In the genomic region with DNA sequence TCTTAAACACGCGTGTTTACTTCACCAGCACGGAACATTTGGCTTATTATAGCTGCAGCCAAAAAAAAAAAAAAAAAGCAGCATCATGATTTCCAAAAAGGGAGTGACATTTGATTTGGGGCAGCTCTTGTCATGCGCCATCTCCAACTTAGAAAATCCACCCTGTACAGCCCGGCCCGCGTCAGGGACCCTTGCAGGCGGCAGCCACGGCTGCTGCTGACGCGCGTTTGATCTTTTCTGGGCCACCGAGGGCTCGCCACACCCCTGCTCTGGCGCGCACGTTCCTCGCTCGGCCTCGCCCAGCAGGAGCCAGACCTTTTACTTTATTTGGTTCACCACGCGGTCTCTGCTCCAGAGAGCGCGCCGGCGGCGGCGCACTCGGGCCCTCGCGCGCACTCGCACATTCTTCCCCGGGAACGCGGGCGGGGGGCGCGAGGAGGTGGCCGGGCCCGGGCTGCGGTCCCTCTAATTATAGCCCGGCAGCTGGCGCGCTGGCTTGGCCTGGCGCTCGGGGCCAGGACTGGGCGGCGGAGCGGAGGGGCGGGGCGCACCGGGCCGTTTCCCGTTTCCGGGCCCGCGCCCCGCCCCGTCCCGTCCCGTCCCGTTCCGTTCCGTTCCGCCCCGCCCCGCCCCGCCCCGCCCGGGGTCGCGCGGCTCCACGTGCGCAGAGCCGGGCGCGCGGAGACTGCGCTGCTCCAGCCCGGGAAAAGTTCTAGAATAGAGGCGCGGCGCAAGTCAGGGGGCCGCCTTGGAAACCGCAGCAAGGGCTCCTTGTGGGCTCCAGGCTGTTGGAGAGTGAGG, we compare ENCODE assay signal across 8 cellular contexts. TPM values are rescaled to one million over a fixed set of nuclear protein-coding genes. Genes with fewer than 3 reads are reported as not detected.
DNase-seq lines count a peak whose midpoint lies in the region; ATAC-seq and TF ChIP-seq lines count a peak whose summit lies in the region.

No MANE protein-coding gene starts in this region.

- no peaks in the 10 kb centered on the region for H3K27me3 ChIP-seq in dorsolateral prefrontal cortex

- 0 to 1% methylated on average over 29 to 38 of the region's 87 CpGs for WGBS in lower leg skin, 2 donors

- intact Hi-C loops in CD14-positive monocyte (cut with micrococcal nuclease) (loop anchor here (2.0 to 10.0 kb wide), 5 partner anchors 55 to 482 kb away; no protein-coding TSS in a partner anchor), dorsolateral prefrontal cortex (cut with DNase I) (loop anchor here (2.0 to 5.0 kb wide), 4 partner anchors 43 to 101 kb away; no protein-coding TSS in a partner anchor), lower leg skin (cut with DNase I; ENCODE audit: low total_unique reads) (loop anchor here (5.0 to 10.0 kb wide), 2 partner anchors 385 to 477 kb away; no protein-coding TSS in a partner anchor)

- H3K4me3 ChIP-seq in dorsolateral prefrontal cortex: peak overlapping the region; percentile 35 to 91 (median 67)
- peak overlapping the region; percentile 6 for H3K4me3 ChIP-seq in lower leg skin (ENCODE audit: low read depth, poor library complexity, severe bottlenecking)

- H3K27me3 Mint-ChIP-seq in CD14-positive monocyte (ENCODE audit: low read depth in 3 of 3): peaks cover 0 to 2% (median 0%) of the 10 kb centered on the region in 3 donors

- ATAC-seq in GM19351 (IDR thresholded peaks at IDR 0.05; ENCODE audit: unreplicated experiment): peak; percentile 60
- peak; percentile 63 for ATAC-seq in HG03442 (IDR thresholded peaks at IDR 0.05; ENCODE audit: unreplicated experiment)

- peak overlapping the region; percentile 92 to 100 (median 99) for H3K27ac ChIP-seq in dorsolateral prefrontal cortex

- H3K9me3 Mint-ChIP-seq in CD14-positive monocyte: peaks cover 0 to 4% (median 0%) of the 10 kb centered on the region in 7 donors

- DNase-seq in CD14-positive monocyte (ENCODE audit: low spot score) (peak; percentile 62), NCI-H69 (lab: John Stamatoyannopoulos, UW) (peak; percentile 99), dorsolateral prefrontal cortex (peak; percentile 67 to 86 (median 75)), lower leg skin (ENCODE audit: low spot score in 2 of 2) (peak; percentile 83 to 96)
- DNase-seq in activated CD4-positive, alpha-beta T cell treated with anti-CD3 and anti-CD28 coated beads, Interleukin-2, amount 50 U/mL, for 48 hours: peak; percentile 83 to 85
- DNase-seq in stimulated activated CD4-positive, alpha-beta T cell treated with anti-CD3 and anti-CD28 coated beads, Interleukin-4, amount 100 ng/mL, for 48 hours (ENCODE audit: low read depth in 2 of 2): peak; percentile 65 to 71

- peaks cover 24 to 28% of the 10 kb centered on the region in 2 donors for H3K36me3 Mint-ChIP-seq in CD14-positive monocyte

- H3K4me1 Mint-ChIP-seq in CD14-positive monocyte: peaks cover 42% of the 10 kb centered on the region

- H3K27ac Mint-ChIP-seq in CD14-positive monocyte: peak overlapping the region; percentile 93 to 100 (median 93)

- peak overlapping the region; percentile 88 to 100 for H3K4me3 Mint-ChIP-seq in CD14-positive monocyte

- TF ChIP-seq CTCF in CD14-positive monocyte (IDR thresholded peaks at IDR 0.05) (no peak), dorsolateral prefrontal cortex (IDR thresholded peaks at IDR 0.05 in 54 of 56, conservative IDR thresholded peaks at IDR 0.05 in 2 of 56; ENCODE audit: low read depth in 1 of 56, partially characterized antibody in 56 of 56) (peak in 40 of 56 donors; percentile 10 to 59 (median 35)), lower leg skin (IDR thresholded peaks at IDR 0.05) (no peak)

- peak in 1 of 2 donors; percentile 27 for TF ChIP-seq POLR2A in lower leg skin (IDR thresholded peaks at IDR 0.05)

RNA-seq across cellular contexts. Expression of a gene that starts 10.2 kb away (rescaled TPM):
- polyA plus RNA-seq in CD14-positive monocyte: 10 to 100 TPM; 22.4 to 22.6 TPM
- total RNA-seq in dorsolateral prefrontal cortex (100 to 1,000 TPM in 54 of 120 experiments, 10 to 100 TPM in 66; 60.9 to 188 (median 96.3) TPM), lower leg skin (100 to 1,000 TPM; 121 to 149 (median 137) TPM)

Comparison
In these comparisons a context has a peak if more than half of its experiments do, and no peak if none do; other contexts are left out.
1. Peak in every context shown above with its lines: DNase-seq, ATAC-seq, H3K4me3 ChIP-seq and H3K27ac ChIP-seq.
2. CTCF ChIP-seq: peak in dorsolateral prefrontal cortex (40 of 56); none in CD14-positive monocyte (single experiment) and lower leg skin (0 of 3).